16 cellular contexts compared by ENCODE assay signal in the genomic region with DNA sequence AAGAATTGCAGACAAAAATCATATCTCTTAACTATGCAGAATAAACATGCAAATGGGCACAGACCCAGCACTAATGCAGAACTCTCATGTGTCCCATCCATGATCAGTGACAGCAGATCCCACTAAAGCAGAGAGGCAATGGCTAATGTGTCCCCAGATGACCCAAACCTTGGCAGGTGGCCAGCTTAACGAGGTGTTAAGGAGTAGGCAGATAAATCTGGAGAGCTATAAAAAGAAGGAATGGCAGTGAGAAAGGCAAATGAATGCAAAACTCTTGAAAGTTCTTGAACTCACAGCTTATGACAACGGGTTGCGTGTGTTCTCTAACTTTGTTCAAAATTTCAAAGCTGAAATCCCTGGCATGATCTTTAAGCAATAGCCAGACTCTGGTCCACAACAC.
DNase-seq lines count a peak whose midpoint lies in the region; ATAC-seq and TF ChIP-seq lines count a peak whose summit lies in the region.
"Had no signal": no experiment of that assay in that cellular context is flagged by ENCODE, and none has a peak within 500 bp of the region (broad histone marks: within the 10 kb centered on the region; RNA-seq: fewer than 3 reads in every experiment).

No MANE protein-coding gene starts in this region.

- peak; percentile 55 for DNase-seq in BE2C
- DNase-seq in NCI-H69 (lab: John Stamatoyannopoulos, UW): peak; percentile 81
- peak; percentile 44 to 57 for DNase-seq in heart right ventricle
- no peak for DNase-seq in prostate gland (ENCODE audit: low spot score)
- no peak for DNase-seq in stimulated activated naive CD4-positive, alpha-beta T cell treated with Interleukin-2 at 50 U/mL for 16 hours (lab: John Stamatoyannopoulos, UW)
- DNase-seq: activated CD8-positive, alpha-beta T cell treated with anti-CD3 and anti-CD28 coated beads for 36 hours; activated naive CD4-positive, alpha-beta T cell; EL; Karpas-422; NCI-H774 had no signal

- no peak for TF ChIP-seq POLR2A in prostate gland (IDR thresholded peaks at IDR 0.05)

- 28 to 32% methylated on average over 3 of the region's 3 CpGs for WGBS in heart right ventricle, 2 donors
- WGBS in prostate gland: 46% methylated on average over 3 of the region's 3 CpGs

- CTCF ChIA-PET in HEK293 (lab: Yijun Ruan, JAX): interaction anchor here (0.7 kb wide), 1 partner anchor 11 kb away, joined by 3 read pairs; no protein-coding TSS in a partner anchor

- intact Hi-C loops in heart right ventricle (cut with DNase I) (no loop called here), prostate gland (cut with DNase I) (no loop called here)

- no peaks in the 10 kb centered on the region for H3K9me3 ChIP-seq in BE2C
- no peaks in the 10 kb centered on the region for H3K9me3 ChIP-seq in HEK293 (ENCODE audit: control insufficient read depth, insufficient read depth, low read depth, low read length)
- no peaks in the 10 kb centered on the region for H3K9me3 ChIP-seq in heart right ventricle
- H3K9me3 ChIP-seq in prostate gland: no peaks in the 10 kb centered on the region
- H3K9me3 ChIP-seq: breast epithelium, psoas muscle, vagina had no signal

- H3K4me3 ChIP-seq in BE2C (ENCODE audit: low read depth, low read length): no peak overlapping the region
- no peak overlapping the region for H3K4me3 ChIP-seq in HEK293 (ENCODE audit: low read depth, low read length)
- no peak overlapping the region for H3K4me3 ChIP-seq in heart right ventricle
- no peak overlapping the region for H3K4me3 ChIP-seq in prostate gland
- H3K4me3 ChIP-seq: breast epithelium, psoas muscle, vagina had no signal

- H3K27me3 ChIP-seq in BE2C (no peaks in the 10 kb centered on the region), heart right ventricle (peaks cover 0 to 5% (median 0%) of the 10 kb centered on the region in 7 donors), prostate gland (replicated peaks; ENCODE audit: insufficient read depth) (no peaks in the 10 kb centered on the region)
- H3K27me3 ChIP-seq: breast epithelium, vagina had no signal

- no peak for TF ChIP-seq CTCF in BE2C (IDR thresholded peaks at IDR 0.05; ENCODE audit: low read depth, low read length)
- TF ChIP-seq CTCF in HEK293 (tag by site-specific recombination; IDR thresholded peaks at IDR 0.05): no peak
- TF ChIP-seq CTCF in heart right ventricle (IDR thresholded peaks at IDR 0.05): no peak
- no peak for TF ChIP-seq CTCF in prostate gland (IDR thresholded peaks at IDR 0.05)

- POLR2A ChIA-PET in HEK293 (lab: Yijun Ruan, JAX): no interaction called here

- H3K36me3 ChIP-seq in BE2C (no peaks in the 10 kb centered on the region), HEK293 (ENCODE audit: control insufficient read depth in 2 of 2, insufficient read depth in 1 of 2, low read length in 2 of 2) (no peaks in the 10 kb centered on the region), heart right ventricle (no peaks in the 10 kb centered on the region), prostate gland (no peaks in the 10 kb centered on the region)
- H3K36me3 ChIP-seq: breast epithelium, vagina had no signal

- ATAC-seq in heart right ventricle (peak in 5 of 8 donors; percentile 52 to 70 (median 62)), GM21717 (IDR thresholded peaks at IDR 0.05; ENCODE audit: unreplicated experiment) (no peak), GM21447 (IDR thresholded peaks at IDR 0.05; ENCODE audit: unreplicated experiment) (no peak)
- ATAC-seq: activated CD8-positive, alpha-beta T cell treated with anti-CD3 and anti-CD28 coated beads for 36 hours; psoas muscle had no signal

- H3K4me1 ChIP-seq in BE2C (peaks cover 16% of the 10 kb centered on the region), HEK293 (ENCODE audit: control insufficient read depth, insufficient read depth, low read length) (peaks cover 3% of the 10 kb centered on the region; the same call in 1 of the 2 replicates), heart right ventricle (peaks cover 0 to 15% (median 0%) of the 10 kb centered on the region in 9 donors), prostate gland (replicated peaks) (no peaks in the 10 kb centered on the region)
- H3K4me1 ChIP-seq: breast epithelium, psoas muscle, vagina had no signal

- H3K27ac ChIP-seq in HEK293 (ENCODE audit: extremely low read depth, low read depth, low read length): peak overlapping the region; percentile 46; the same call in 1 of the 2 replicates
- H3K27ac ChIP-seq in heart right ventricle: no peak overlapping the region
- no peak overlapping the region for H3K27ac ChIP-seq in prostate gland
- H3K27ac ChIP-seq: breast epithelium, psoas muscle, vagina had no signal

TF ChIP-seq in HEK293, 187 proteins besides CTCF, POLR2A, EP300 and RAD21 (continues in another document):
- TF ChIP-seq ZFP3 (tag by site-specific recombination; IDR thresholded peaks at IDR 0.05; ENCODE audit: low read depth): no peak
- TF ChIP-seq FEZF1 (tag by site-specific recombination; IDR thresholded peaks at IDR 0.05): peak; percentile 65
- TF ChIP-seq, protein P1, sequence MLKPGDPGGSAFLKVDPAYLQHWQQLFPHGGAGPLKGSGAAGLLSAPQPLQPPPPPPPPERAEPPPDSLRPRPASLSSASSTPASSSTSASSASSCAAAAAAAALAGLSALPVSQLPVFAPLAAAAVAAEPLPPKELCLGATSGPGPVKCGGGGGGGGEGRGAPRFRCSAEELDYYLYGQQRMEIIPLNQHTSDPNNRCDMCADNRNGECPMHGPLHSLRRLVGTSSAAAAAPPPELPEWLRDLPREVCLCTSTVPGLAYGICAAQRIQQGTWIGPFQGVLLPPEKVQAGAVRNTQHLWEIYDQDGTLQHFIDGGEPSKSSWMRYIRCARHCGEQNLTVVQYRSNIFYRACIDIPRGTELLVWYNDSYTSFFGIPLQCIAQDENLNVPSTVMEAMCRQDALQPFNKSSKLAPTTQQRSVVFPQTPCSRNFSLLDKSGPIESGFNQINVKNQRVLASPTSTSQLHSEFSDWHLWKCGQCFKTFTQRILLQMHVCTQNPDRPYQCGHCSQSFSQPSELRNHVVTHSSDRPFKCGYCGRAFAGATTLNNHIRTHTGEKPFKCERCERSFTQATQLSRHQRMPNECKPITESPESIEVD (tag by site-specific recombination; IDR thresholded peaks at IDR 0.05): peak; percentile 71
- peak; percentile 25; the same call in 1 of the 2 replicates for TF ChIP-seq KLF10 (tag by site-specific recombination; IDR thresholded peaks at IDR 0.05)
- TF ChIP-seq SP7 (tag by site-specific recombination; IDR thresholded peaks at IDR 0.05): no peak
- TF ChIP-seq ZNF548 (tag by site-specific recombination; IDR thresholded peaks at IDR 0.05): no peak
- TF ChIP-seq ZNF24 (tag by site-specific recombination; IDR thresholded peaks at IDR 0.05): no peak
- TF ChIP-seq, protein P2, sequence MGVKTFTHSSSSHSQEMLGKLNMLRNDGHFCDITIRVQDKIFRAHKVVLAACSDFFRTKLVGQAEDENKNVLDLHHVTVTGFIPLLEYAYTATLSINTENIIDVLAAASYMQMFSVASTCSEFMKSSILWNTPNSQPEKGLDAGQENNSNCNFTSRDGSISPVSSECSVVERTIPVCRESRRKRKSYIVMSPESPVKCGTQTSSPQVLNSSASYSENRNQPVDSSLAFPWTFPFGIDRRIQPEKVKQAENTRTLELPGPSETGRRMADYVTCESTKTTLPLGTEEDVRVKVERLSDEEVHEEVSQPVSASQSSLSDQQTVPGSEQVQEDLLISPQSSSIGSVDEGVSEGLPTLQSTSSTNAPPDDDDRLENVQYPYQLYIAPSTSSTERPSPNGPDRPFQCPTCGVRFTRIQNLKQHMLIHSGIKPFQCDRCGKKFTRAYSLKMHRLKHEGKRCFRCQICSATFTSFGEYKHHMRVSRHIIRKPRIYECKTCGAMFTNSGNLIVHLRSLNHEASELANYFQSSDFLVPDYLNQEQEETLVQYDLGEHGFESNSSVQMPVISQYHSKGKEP (tag by site-specific recombination; IDR thresholded peaks at IDR 0.05): peak; percentile 74; the same call in 1 of the 2 replicates
- no peak for TF ChIP-seq ZFP41 (tag by site-specific recombination; IDR thresholded peaks at IDR 0.05; ENCODE audit: borderline replicate concordance)
- TF ChIP-seq, protein P3, sequence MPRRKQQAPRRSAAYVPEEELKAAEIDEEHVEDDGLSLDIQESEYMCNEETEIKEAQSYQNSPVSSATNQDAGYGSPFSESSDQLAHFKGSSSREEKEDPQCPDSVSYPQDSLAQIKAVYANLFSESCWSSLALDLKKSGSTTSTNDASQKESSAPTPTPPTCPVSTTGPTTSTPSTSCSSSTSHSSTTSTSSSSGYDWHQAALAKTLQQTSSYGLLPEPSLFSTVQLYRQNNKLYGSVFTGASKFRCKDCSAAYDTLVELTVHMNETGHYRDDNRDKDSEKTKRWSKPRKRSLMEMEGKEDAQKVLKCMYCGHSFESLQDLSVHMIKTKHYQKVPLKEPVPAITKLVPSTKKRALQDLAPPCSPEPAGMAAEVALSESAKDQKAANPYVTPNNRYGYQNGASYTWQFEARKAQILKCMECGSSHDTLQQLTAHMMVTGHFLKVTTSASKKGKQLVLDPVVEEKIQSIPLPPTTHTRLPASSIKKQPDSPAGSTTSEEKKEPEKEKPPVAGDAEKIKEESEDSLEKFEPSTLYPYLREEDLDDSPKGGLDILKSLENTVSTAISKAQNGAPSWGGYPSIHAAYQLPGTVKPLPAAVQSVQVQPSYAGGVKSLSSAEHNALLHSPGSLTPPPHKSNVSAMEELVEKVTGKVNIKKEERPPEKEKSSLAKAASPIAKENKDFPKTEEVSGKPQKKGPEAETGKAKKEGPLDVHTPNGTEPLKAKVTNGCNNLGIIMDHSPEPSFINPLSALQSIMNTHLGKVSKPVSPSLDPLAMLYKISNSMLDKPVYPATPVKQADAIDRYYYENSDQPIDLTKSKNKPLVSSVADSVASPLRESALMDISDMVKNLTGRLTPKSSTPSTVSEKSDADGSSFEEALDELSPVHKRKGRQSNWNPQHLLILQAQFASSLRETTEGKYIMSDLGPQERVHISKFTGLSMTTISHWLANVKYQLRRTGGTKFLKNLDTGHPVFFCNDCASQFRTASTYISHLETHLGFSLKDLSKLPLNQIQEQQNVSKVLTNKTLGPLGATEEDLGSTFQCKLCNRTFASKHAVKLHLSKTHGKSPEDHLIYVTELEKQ (tag by site-specific recombination; IDR thresholded peaks at IDR 0.05; ENCODE audit: borderline replicate concordance): 0 out of 2 replicates have a peak, but pooled peaks have one; percentile 41
- no peak for TF ChIP-seq OSR2 (tag by site-specific recombination; IDR thresholded peaks at IDR 0.05)
- TF ChIP-seq, protein P4, sequence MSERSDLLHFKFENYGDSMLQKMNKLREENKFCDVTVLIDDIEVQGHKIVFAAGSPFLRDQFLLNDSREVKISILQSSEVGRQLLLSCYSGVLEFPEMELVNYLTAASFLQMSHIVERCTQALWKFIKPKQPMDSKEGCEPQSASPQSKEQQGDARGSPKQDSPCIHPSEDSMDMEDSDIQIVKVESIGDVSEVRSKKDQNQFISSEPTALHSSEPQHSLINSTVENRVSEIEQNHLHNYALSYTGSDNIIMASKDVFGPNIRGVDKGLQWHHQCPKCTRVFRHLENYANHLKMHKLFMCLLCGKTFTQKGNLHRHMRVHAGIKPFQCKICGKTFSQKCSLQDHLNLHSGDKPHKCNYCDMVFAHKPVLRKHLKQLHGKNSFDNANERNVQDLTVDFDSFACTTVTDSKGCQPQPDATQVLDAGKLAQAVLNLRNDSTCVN (tag by site-specific recombination; optimal IDR thresholded peaks at IDR 0.05): no peak

Comparison
In these comparisons a context has a peak if more than half of its experiments do, and no peak if none do; other contexts are left out.
1. DNase-seq: peak in BE2C (single experiment), NCI-H69 (single experiment) and heart right ventricle (2 of 2); none in prostate gland (single experiment) and stimulated activated naive CD4-positive, alpha-beta T cell treated with Interleukin-2 at 50 U/mL for 16 hours (single experiment).
2. ATAC-seq: peak in heart right ventricle (5 of 8); none in GM21717 (single experiment) and GM21447 (single experiment).